Comparison of ENCODE assay signal across 9 cellular contexts in the genomic region with DNA sequence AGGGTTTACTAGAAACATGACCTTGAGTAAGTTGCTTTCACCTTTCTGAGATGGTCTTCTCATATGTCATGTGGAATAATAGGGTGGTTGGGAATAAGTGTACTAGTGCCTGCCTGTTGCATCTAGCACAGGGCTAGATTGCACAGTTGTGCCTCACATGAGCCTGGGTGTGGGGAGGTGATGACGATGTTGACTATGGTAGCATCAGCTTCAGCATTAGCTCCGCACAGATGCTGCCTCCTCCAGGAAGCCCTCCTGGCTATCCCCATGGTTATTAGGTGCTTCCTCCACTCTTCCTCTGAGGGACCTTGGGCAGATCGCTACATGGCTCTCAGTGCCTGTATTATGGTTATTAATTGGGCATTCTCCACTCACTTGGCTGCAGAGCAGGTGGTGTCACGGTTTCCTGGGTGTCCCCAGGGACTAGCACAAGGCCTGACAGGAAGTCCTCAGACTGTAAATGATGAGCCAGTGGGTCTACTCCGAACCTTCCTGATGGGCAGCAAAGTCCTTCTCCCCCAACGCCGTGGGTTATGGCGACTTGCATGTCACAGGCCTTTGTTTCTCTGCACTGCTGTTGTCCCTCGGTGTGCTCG.
A peak's percentile ranks its signal among the peaks of the same experiment; 100 is the strongest.
DNase-seq lines count a peak whose midpoint lies in the region; ATAC-seq and TF ChIP-seq lines count a peak whose summit lies in the region.
"Had no signal": no experiment of that assay in that cellular context is flagged by ENCODE, and none has a peak within 500 bp of the region (broad histone marks: within the 10 kb centered on the region; RNA-seq: fewer than 3 reads in every experiment).

No MANE protein-coding gene starts in this region.

- TF ChIP-seq POLR2A in Peyer's patch (IDR thresholded peaks at IDR 0.05) = no peak

- DNase-seq in left ventricle myocardium inferior = no peak
- no peak for DNase-seq in Right ventricle myocardium superior
- peak; percentile 38 to 59 for DNase-seq in NCI-H524 (lab: John Stamatoyannopoulos, UW)
- no peak for DNase-seq in MV-4-11 (lab: John Stamatoyannopoulos, UW)
- no peak for DNase-seq in Peyer's patch
- no peak for DNase-seq in middle frontal gyrus (ENCODE audit: extremely low spot score, low spot score)
- DNase-seq: NCI-H1092 had no signal

- peaks cover 100% of the 10 kb centered on the region for H3K4me1 ChIP-seq in left ventricle myocardium inferior
- peaks cover 0 to 22% (median 1%) of the 10 kb centered on the region in 4 donors for H3K4me1 ChIP-seq in Peyer's patch

- H3K36me3 ChIP-seq in left ventricle myocardium inferior = no peaks in the 10 kb centered on the region
- no peaks in the 10 kb centered on the region for H3K36me3 ChIP-seq in Peyer's patch

- no peak for TF ChIP-seq CTCF in left ventricle myocardium inferior (IDR thresholded peaks at IDR 0.05; ENCODE audit: borderline replicate concordance)
- TF ChIP-seq CTCF in Peyer's patch (IDR thresholded peaks at IDR 0.05) = no peak

- intact Hi-C loops in left ventricle myocardium inferior (cut with micrococcal nuclease) (no loop called here), Right ventricle myocardium superior (cut with DNase I) (no loop called here)

- ATAC-seq in Right ventricle myocardium superior (ENCODE audit: poor library complexity) = no peak
- ATAC-seq in HG02840 (IDR thresholded peaks at IDR 0.05; ENCODE audit: low FRiP score, unreplicated experiment) = peak; percentile 38

- H3K9me3 ChIP-seq in left ventricle myocardium inferior (replicated peaks) (no peaks in the 10 kb centered on the region), Peyer's patch (no peaks in the 10 kb centered on the region)

- H3K27ac ChIP-seq in left ventricle myocardium inferior (replicated peaks) (peak overlapping the region; percentile 90), temporal lobe (ENCODE audit: low read depth, low read length) (peak overlapping the region; percentile 45), Peyer's patch (no peak overlapping the region)

- H3K27me3 ChIP-seq in left ventricle myocardium inferior (ENCODE audit: low read depth) (no peaks in the 10 kb centered on the region), Peyer's patch (no peaks in the 10 kb centered on the region)

- H3K4me3 ChIP-seq in left ventricle myocardium inferior = no peak overlapping the region
- no peak overlapping the region for H3K4me3 ChIP-seq in Peyer's patch

Comparison
In these comparisons a context has a peak if more than half of its experiments do, and no peak if none do; other contexts are left out.
1. DNase-seq: peak in NCI-H524 (2 of 2); none in left ventricle myocardium inferior (single experiment), Right ventricle myocardium superior (single experiment), MV-4-11 (single experiment), Peyer's patch (0 of 3) and middle frontal gyrus (single experiment).
2. H3K27ac ChIP-seq: peak in left ventricle myocardium inferior (single experiment) and temporal lobe (single experiment); none in Peyer's patch (0 of 4).